ENCODE assay signal across 8 cellular contexts in the genomic region with DNA sequence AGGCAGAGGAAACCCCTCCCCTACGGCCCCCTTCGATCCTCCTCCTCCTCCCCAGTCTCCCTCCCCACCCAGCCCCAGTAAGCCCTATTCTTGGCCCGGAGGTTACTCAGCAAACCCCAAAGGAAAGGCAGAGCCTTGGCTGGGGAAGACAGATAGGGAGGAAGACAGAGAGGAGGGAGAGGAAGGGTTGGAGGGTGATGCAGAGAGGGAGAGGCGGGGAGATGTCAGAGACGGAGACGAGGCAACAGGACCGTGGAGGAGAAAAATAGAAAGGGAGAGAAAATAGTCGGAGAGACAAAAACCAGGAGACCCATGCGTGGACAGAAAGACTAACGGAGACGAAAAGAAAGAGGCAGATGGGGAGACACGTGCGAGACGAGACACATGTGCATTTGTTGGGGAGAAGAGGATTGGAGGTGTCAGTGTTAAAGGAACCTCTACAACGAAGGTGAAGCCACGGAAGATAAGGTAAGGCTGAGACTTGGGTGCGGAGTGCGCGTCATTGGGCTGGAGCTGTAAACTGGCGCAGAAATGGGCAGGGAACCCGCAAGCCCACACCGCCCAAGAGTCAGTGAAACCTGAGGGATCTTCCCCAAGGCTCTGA. TPM values are rescaled to one million over a fixed set of nuclear protein-coding genes. Genes with fewer than 3 reads are reported as not detected.
A peak's percentile ranks its signal among the peaks of the same experiment; 100 is the strongest.
DNase-seq lines count a peak whose midpoint lies in the region; ATAC-seq, FAIRE-seq and TF ChIP-seq lines count a peak whose summit lies in the region.

No MANE protein-coding gene starts in this region.

- peak; percentile 74 for FAIRE-seq in keratinocyte (lab: Jason Lieb, UNC)

- peaks cover 39 to 54% (median 54%) of the 10 kb centered on the region in 3 donors for H3K4me1 Mint-ChIP-seq in CD8-positive, alpha-beta memory T cell
- H3K4me1 Mint-ChIP-seq in activated naive CD8-positive, alpha-beta T cell treated with anti-CD3 and anti-CD28 coated beads, Interleukin-2, amount 50 U/mL, for 24 hours, result peaks cover 50% of the 10 kb centered on the region

- H3K27ac ChIP-seq in CD8-positive, alpha-beta memory T cell (ENCODE audit: low read depth, low read length), result peak overlapping the region; percentile 95
- H3K27ac ChIP-seq in keratinocyte (ENCODE audit: control insufficient read depth, insufficient read depth, low read length) (peak overlapping the region; percentile 69), tibial nerve (peak overlapping the region; percentile 25 to 94 (median 80))

- H3K4me3 ChIP-seq in CD8-positive, alpha-beta memory T cell (ENCODE audit: low read length), result peak overlapping the region; percentile 97
- H3K4me3 ChIP-seq in keratinocyte (ENCODE audit: control insufficient read depth in 2 of 3, extremely low read depth in 1 of 3, insufficient read depth in 2 of 3, low read depth in 1 of 3, low read length in 3 of 3), result peak overlapping the region; percentile 68 to 87 (median 86)
- peak overlapping the region; percentile 60 to 88 (median 76) for H3K4me3 ChIP-seq in tibial nerve

- H3K9me3 Mint-ChIP-seq in CD8-positive, alpha-beta memory T cell, result peaks cover 0 to 4% (median 0%) of the 10 kb centered on the region in 5 donors
- H3K9me3 Mint-ChIP-seq in activated naive CD8-positive, alpha-beta T cell treated with anti-CD3 and anti-CD28 coated beads, Interleukin-2, amount 50 U/mL, for 24 hours, result no peaks in the 10 kb centered on the region

- peaks cover 5% of the 10 kb centered on the region for H3K9me1 ChIP-seq in keratinocyte (ENCODE audit: control insufficient read depth, extremely low read depth, insufficient read depth, low read length)

- DNase-seq in CD8-positive, alpha-beta memory T cell, result no peak
- no peak for DNase-seq in activated naive CD8-positive, alpha-beta T cell treated with anti-CD3 and anti-CD28 coated beads, Interleukin-2, amount 50 U/mL, for 24 hours
- DNase-seq in keratinocyte (ENCODE audit: low read depth, low spot score) (no peak), tibial nerve (ENCODE audit: low spot score in 2 of 2) (no peak), DMS53 treated with DMSO at 0.1 percent for 48 hours (lab: John Stamatoyannopoulos, UW; ENCODE audit: unreplicated experiment) (no peak), NCI-H2029 (lab: John Stamatoyannopoulos, UW) (no peak)
- DNase-seq in stimulated activated CD4-positive, alpha-beta T cell treated with anti-CD3 and anti-CD28 coated beads, Interleukin-1b, Interleukin-23, amount 100 ng/mL, for 48 hours, result no peak

- H3K4me1 ChIP-seq in CD8-positive, alpha-beta memory T cell (ENCODE audit: insufficient read depth, low read length), result peaks cover 56% of the 10 kb centered on the region
- peaks cover 7% of the 10 kb centered on the region for H3K4me1 ChIP-seq in keratinocyte (ENCODE audit: control insufficient read depth, extremely low read depth, insufficient read depth, low read length)
- peaks cover 0 to 52% (median 3%) of the 10 kb centered on the region in 4 donors for H3K4me1 ChIP-seq in tibial nerve

- peaks cover 0 to 12% of the 10 kb centered on the region in 2 donors for H3K27me3 Mint-ChIP-seq in CD8-positive, alpha-beta memory T cell
- no peaks in the 10 kb centered on the region for H3K27me3 Mint-ChIP-seq in activated naive CD8-positive, alpha-beta T cell treated with anti-CD3 and anti-CD28 coated beads, Interleukin-2, amount 50 U/mL, for 24 hours

- H3K36me3 ChIP-seq in CD8-positive, alpha-beta memory T cell (ENCODE audit: insufficient read depth, low read length), result peaks cover 16% of the 10 kb centered on the region
- peaks cover 4 to 22% of the 10 kb centered on the region in 2 experiments for H3K36me3 ChIP-seq in keratinocyte (ENCODE audit: control insufficient read depth in 2 of 2, extremely low read depth in 1 of 2, insufficient read depth in 2 of 2, low read length in 2 of 2)
- H3K36me3 ChIP-seq in tibial nerve, result peaks cover 0 to 23% (median 0%) of the 10 kb centered on the region in 3 donors

- WGBS in tibial nerve, 2 donors, result 8 to 11% methylated on average over 22 of the region's 22 CpGs

- H3K27me3 ChIP-seq in CD8-positive, alpha-beta memory T cell (ENCODE audit: insufficient read depth, low read length, poor library complexity, severe bottlenecking), result no peaks in the 10 kb centered on the region
- H3K27me3 ChIP-seq in keratinocyte (ENCODE audit: control insufficient read depth, extremely low read depth, insufficient read depth, low read length) (no peaks in the 10 kb centered on the region), tibial nerve (no peaks in the 10 kb centered on the region)

- TF ChIP-seq CTCF in keratinocyte (optimal IDR thresholded peaks at IDR 0.05 in 1 of 3, IDR thresholded peaks at IDR 0.05 in 1 of 3, conservative IDR thresholded peaks at IDR 0.05 in 1 of 3; ENCODE audit: extremely low read depth in 1 of 3, insufficient read depth in 2 of 3, low read length in 3 of 3), result no peak
- TF ChIP-seq CTCF in tibial nerve (IDR thresholded peaks at IDR 0.05), result no peak

- H3K4me2 ChIP-seq in keratinocyte (ENCODE audit: control insufficient read depth, extremely low read depth, insufficient read depth, low read depth, low read length), result peak overlapping the region; percentile 99

- H3K36me3 Mint-ChIP-seq in CD8-positive, alpha-beta memory T cell, result peaks cover 8 to 56% (median 12%) of the 10 kb centered on the region in 3 donors
- H3K36me3 Mint-ChIP-seq in activated naive CD8-positive, alpha-beta T cell treated with anti-CD3 and anti-CD28 coated beads, Interleukin-2, amount 50 U/mL, for 24 hours (ENCODE audit: low read depth), result peaks cover 47% of the 10 kb centered on the region

- POLR2A ChIA-PET in CD8-positive, alpha-beta memory T cell (lab: Charles Lee), result interaction anchor here (0.6 to 9.4 kb wide), 10 partner anchors 9 to 1959 kb away, joined by 3 to 111 read pairs (median 12); a partner anchor contains a TSS

- CTCF ChIA-PET in CD8-positive, alpha-beta memory T cell (lab: Charles Lee), result interaction anchor here (0.9 to 5.6 kb wide), 12 partner anchors 10 to 147 kb away, joined by 3 to 63 read pairs (median 8); a partner anchor contains a TSS

- peak overlapping the region; percentile 77 for H3K9ac ChIP-seq in keratinocyte (ENCODE audit: control insufficient read depth, extremely low read depth, insufficient read depth, low read length)

- no peak for TF ChIP-seq POLR2A in tibial nerve (IDR thresholded peaks at IDR 0.05)

- dilution Hi-C loops in keratinocyte (cut with MboI; ENCODE audit: extremely low pct_ligation_motif_present, low sequenced_read_pairs), result no loop called here

- peak overlapping the region; percentile 93 to 100 (median 99) for H3K27ac Mint-ChIP-seq in CD8-positive, alpha-beta memory T cell
- peak overlapping the region; percentile 95 for H3K27ac Mint-ChIP-seq in activated naive CD8-positive, alpha-beta T cell treated with anti-CD3 and anti-CD28 coated beads, Interleukin-2, amount 50 U/mL, for 24 hours

- peaks cover 37% of the 10 kb centered on the region for H3K79me2 ChIP-seq in keratinocyte (ENCODE audit: control insufficient read depth, insufficient read depth, low read length)

- TF ChIP-seq EP300 in tibial nerve (IDR thresholded peaks at IDR 0.05), result no peak

- H3K9me3 ChIP-seq in CD8-positive, alpha-beta memory T cell (ENCODE audit: low read length), result no peaks in the 10 kb centered on the region
- H3K9me3 ChIP-seq in keratinocyte (ENCODE audit: control insufficient read depth, low read depth, low read length) (no peaks in the 10 kb centered on the region), tibial nerve (no peaks in the 10 kb centered on the region)

- H3K4me3 Mint-ChIP-seq in CD8-positive, alpha-beta memory T cell, result peak overlapping the region; percentile 93 to 100 (median 100)
- H3K4me3 Mint-ChIP-seq in activated naive CD8-positive, alpha-beta T cell treated with anti-CD3 and anti-CD28 coated beads, Interleukin-2, amount 50 U/mL, for 24 hours, result peak overlapping the region; percentile 93

- H4K20me1 ChIP-seq in keratinocyte (ENCODE audit: control insufficient read depth, extremely low read depth, insufficient read depth, low read length), result peaks cover 3% of the 10 kb centered on the region

- peak; percentile 2 for ATAC-seq in HG03159 (IDR thresholded peaks at IDR 0.05; ENCODE audit: unreplicated experiment)
- ATAC-seq in activated naive CD8-positive, alpha-beta T cell treated with anti-CD3 and anti-CD28 coated beads, Interleukin-2, amount 50 U/mL, for 24 hours, result no peak

- H2AFZ ChIP-seq in keratinocyte (ENCODE audit: control insufficient read depth, low read length), result peak overlapping the region; percentile 50

RNA-seq across cellular contexts. Expression of a gene that starts 2.9 kb away (rescaled TPM):
- total RNA-seq in CD8-positive, alpha-beta memory T cell, result 100 to 1,000 TPM; 152 to 161 TPM
- polyA plus RNA-seq in CD8-positive, alpha-beta memory T cell, result 104 TPM
- polyA plus RNA-seq in keratinocyte, result 4.3 to 11.0 TPM (median 5.8 TPM) in 3 replicates
- 11.2 TPM for polyA plus RNA-seq in keratinocyte (2011; ENCODE audit: low read depth)
- polyA plus RNA-seq in keratinocyte (2011; cell fraction: cytosol; rRNA removed), result 5.6 and 13.6 TPM in 2 replicates
- polyA plus RNA-seq in keratinocyte (2011; cell fraction: nucleus; rRNA removed), result 20.7 and 23.7 TPM in 2 replicates
- 32.2 and 60.1 TPM in 2 replicates for polyA plus RNA-seq in keratinocyte (2012; ENCODE audit: low replicate concordance)
- polyA minus RNA-seq in keratinocyte, result 7.1 to 54.7 TPM (median 23.9 TPM) in 3 replicates
- 38.9 TPM for polyA minus RNA-seq in keratinocyte (2011; cell fraction: cytosol; rRNA and poly(A)+ RNA removed)
- 17.8 and 22.6 TPM in 2 replicates for polyA minus RNA-seq in keratinocyte (2011; cell fraction: nucleus; rRNA and poly(A)+ RNA removed)
- total RNA-seq in tibial nerve, result 10 to 100 TPM; 14.6 to 31.8 (median 23.9) TPM

RNA-seq across cellular contexts. Expression of a gene that starts 13.1 kb away (rescaled TPM):
- total RNA-seq in CD8-positive, alpha-beta memory T cell, result 1 to 10 TPM; 8.5 to 9.7 TPM
- polyA plus RNA-seq in CD8-positive, alpha-beta memory T cell, result 15.4 TPM
- polyA plus RNA-seq in keratinocyte, result 2.8 to 3.4 TPM (median 3.0 TPM) in 3 replicates
- 0.59 TPM for polyA plus RNA-seq in keratinocyte (2011; ENCODE audit: low read depth)
- 1.5 and 3.5 TPM in 2 replicates for polyA plus RNA-seq in keratinocyte (2011; cell fraction: cytosol; rRNA removed)
- 1.8 and 2.4 TPM in 2 replicates for polyA plus RNA-seq in keratinocyte (2011; cell fraction: nucleus; rRNA removed)
- polyA plus RNA-seq in keratinocyte (2012; ENCODE audit: low replicate concordance), result 2.8 and 4.8 TPM in 2 replicates
- 0.76 to 1.8 TPM (median 1.6 TPM) in 3 replicates for polyA minus RNA-seq in keratinocyte
- 6.7 TPM for polyA minus RNA-seq in keratinocyte (2011; cell fraction: cytosol; rRNA and poly(A)+ RNA removed)
- polyA minus RNA-seq in keratinocyte (2011; cell fraction: nucleus; rRNA and poly(A)+ RNA removed), result 1.0 and 1.2 TPM in 2 replicates
- 1 to 10 TPM in 3 of 4 donors, under 1 TPM in 1; 0.87 to 8.2 (median 3.6) TPM for total RNA-seq in tibial nerve

RNA-seq across cellular contexts. Expression of a gene that starts 25.5 kb away (rescaled TPM):
- 1 to 10 TPM; 2.6 to 3.8 TPM for total RNA-seq in CD8-positive, alpha-beta memory T cell
- polyA plus RNA-seq in CD8-positive, alpha-beta memory T cell, result 3.7 TPM
- polyA plus RNA-seq in keratinocyte, result 4.4 to 10.1 TPM (median 6.3 TPM) in 3 replicates
- 8.3 TPM for polyA plus RNA-seq in keratinocyte (2011; ENCODE audit: low read depth)
- 3.9 and 6.3 TPM in 2 replicates for polyA plus RNA-seq in keratinocyte (2011; cell fraction: cytosol; rRNA removed)
- 12.5 and 16.9 TPM in 2 replicates for polyA plus RNA-seq in keratinocyte (2011; cell fraction: nucleus; rRNA removed)
- polyA plus RNA-seq in keratinocyte (2012; ENCODE audit: low replicate concordance), result 4.4 and 18.2 TPM in 2 replicates
- 9.1 to 14.5 TPM (median 9.9 TPM) in 3 replicates for polyA minus RNA-seq in keratinocyte
- polyA minus RNA-seq in keratinocyte (2011; cell fraction: cytosol; rRNA and poly(A)+ RNA removed), result 8.1 TPM
- 4.0 and 7.8 TPM in 2 replicates for polyA minus RNA-seq in keratinocyte (2011; cell fraction: nucleus; rRNA and poly(A)+ RNA removed)
- total RNA-seq in tibial nerve, result 10 to 100 TPM; 20.3 to 50.8 (median 31.5) TPM

RNA-seq across cellular contexts. Expression of a gene that starts 40.9 kb away (rescaled TPM):
- 10 to 100 TPM; 31.7 to 32.1 TPM for total RNA-seq in CD8-positive, alpha-beta memory T cell
- polyA plus RNA-seq in CD8-positive, alpha-beta memory T cell, result 29.7 TPM
- polyA plus RNA-seq in keratinocyte, result 6.8 to 9.6 TPM (median 9.5 TPM) in 3 replicates
- polyA plus RNA-seq in keratinocyte (2011; ENCODE audit: low read depth), result 6.2 TPM
- 6.1 and 8.4 TPM in 2 replicates for polyA plus RNA-seq in keratinocyte (2011; cell fraction: cytosol; rRNA removed)
- 13.7 and 17.1 TPM in 2 replicates for polyA plus RNA-seq in keratinocyte (2011; cell fraction: nucleus; rRNA removed)
- 8.5 and 17.6 TPM in 2 replicates for polyA plus RNA-seq in keratinocyte (2012; ENCODE audit: low replicate concordance)
- 9.0 to 34.6 TPM (median 9.3 TPM) in 3 replicates for polyA minus RNA-seq in keratinocyte
- polyA minus RNA-seq in keratinocyte (2011; cell fraction: cytosol; rRNA and poly(A)+ RNA removed), result 7.7 TPM
- polyA minus RNA-seq in keratinocyte (2011; cell fraction: nucleus; rRNA and poly(A)+ RNA removed), result 7.8 and 10.6 TPM in 2 replicates
- 10 to 100 TPM; 12.9 to 21.3 (median 15.0) TPM for total RNA-seq in tibial nerve

RNA-seq across cellular contexts. Expression of a gene that starts 46.3 kb away (rescaled TPM):
- total RNA-seq in CD8-positive, alpha-beta memory T cell, result 10 to 100 TPM; 48.5 to 52.3 TPM
- 49.5 TPM for polyA plus RNA-seq in CD8-positive, alpha-beta memory T cell
- 12.5 to 18.2 TPM (median 14.7 TPM) in 3 replicates for polyA plus RNA-seq in keratinocyte
- polyA plus RNA-seq in keratinocyte (2011; ENCODE audit: low read depth), result 5.2 TPM
- 9.8 and 17.2 TPM in 2 replicates for polyA plus RNA-seq in keratinocyte (2011; cell fraction: cytosol; rRNA removed)
- 8.0 and 9.1 TPM in 2 replicates for polyA plus RNA-seq in keratinocyte (2011; cell fraction: nucleus; rRNA removed)
- 17.8 and 27.7 TPM in 2 replicates for polyA plus RNA-seq in keratinocyte (2012; ENCODE audit: low replicate concordance)
- polyA minus RNA-seq in keratinocyte, result 3.7 to 11.7 TPM (median 4.7 TPM) in 3 replicates
- polyA minus RNA-seq in keratinocyte (2011; cell fraction: cytosol; rRNA and poly(A)+ RNA removed), result 15.2 TPM
- polyA minus RNA-seq in keratinocyte (2011; cell fraction: nucleus; rRNA and poly(A)+ RNA removed), result 4.9 and 7.4 TPM in 2 replicates
- 10 to 100 TPM; 14.0 to 21.3 (median 19.8) TPM for total RNA-seq in tibial nerve

Comparison
In these comparisons a context has a peak if more than half of its experiments do, and no peak if none do; other contexts are left out.
1. RNA of a gene that starts 2.9 kb away (total RNA-seq): 152 to 161 TPM in CD8-positive, alpha-beta memory T cell; 14.6 to 31.8 TPM in tibial nerve; every median in the first group is over 4 times any median in the second.
2. RNA of a gene that starts 25.5 kb away (total RNA-seq): 20.3 to 50.8 TPM in tibial nerve; 2.6 to 3.8 TPM in CD8-positive, alpha-beta memory T cell; every median in the first group is over 4 times any median in the second.
3. Peak in every context shown above with its lines, with median percentiles within 50 percentile points of each other: H3K27ac ChIP-seq and H3K4me3 ChIP-seq.